In the genomic region with DNA sequence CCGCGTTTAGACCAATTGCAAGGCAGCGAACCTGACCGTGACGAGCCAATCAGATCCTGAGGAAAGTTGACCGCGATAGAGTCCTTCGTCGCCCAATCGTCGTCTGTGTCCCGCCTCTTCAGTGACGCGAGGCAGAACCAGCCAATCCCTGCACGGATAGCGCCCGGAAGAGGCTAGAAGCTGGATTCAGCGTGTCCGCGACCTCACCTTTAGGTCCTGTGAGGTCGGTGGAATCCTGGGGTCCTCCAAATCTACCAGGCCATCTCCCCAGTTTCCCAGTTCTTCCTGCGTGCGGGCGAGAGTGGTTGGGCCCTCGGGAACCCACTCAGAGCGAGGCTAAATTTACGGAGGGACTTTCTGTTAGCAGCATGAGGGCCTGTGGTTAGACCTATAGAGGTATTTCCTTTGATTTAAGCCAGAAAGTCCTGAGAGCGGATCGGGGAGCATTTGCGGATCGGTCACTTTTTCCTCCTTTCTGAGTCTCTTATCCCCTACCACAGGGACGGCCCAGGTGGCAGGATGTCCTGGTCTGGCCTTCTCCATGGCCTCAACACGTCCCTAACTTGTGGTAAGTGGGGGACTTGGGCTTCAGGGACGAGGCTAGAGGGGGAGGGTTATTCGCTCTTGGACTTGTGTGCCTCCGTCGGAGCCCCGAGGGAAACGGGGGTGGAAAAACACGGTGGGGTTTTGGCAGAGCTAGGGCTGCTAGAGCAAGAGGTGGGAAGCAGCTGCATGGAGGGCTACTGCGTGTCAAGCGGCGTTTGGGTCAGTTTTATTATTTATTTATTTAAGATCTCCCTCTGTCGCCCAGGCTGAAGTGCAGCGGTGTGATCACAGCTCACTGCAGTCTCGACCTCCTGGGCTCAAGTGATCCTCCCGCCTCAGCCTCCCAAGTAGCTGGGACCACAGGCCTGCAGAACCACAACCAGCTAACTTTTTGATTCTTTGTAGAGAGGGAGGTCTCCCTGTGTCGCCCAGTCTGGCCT, we compare ENCODE assay signal across 8 cellular contexts. TPM values are rescaled to one million over a fixed set of nuclear protein-coding genes. Genes with fewer than 3 reads are reported as not detected.
A peak's percentile ranks its signal among the peaks of the same experiment; 100 is the strongest.
DNase-seq lines count a peak whose midpoint lies in the region; ATAC-seq and TF ChIP-seq lines count a peak whose summit lies in the region.

A gene (plus strand): TSS at position 169 of the 986 bp plus-strand sequence. CDS start 351 bp downstream, at position 520.

- peaks cover 26 to 38% (median 30%) of the 10 kb centered on the region in 10 experiments for H3K4me1 ChIP-seq in BLaER1 treated with 17β-estradiol and CSF1 and Interleukin-3, amounts not matched to agents 10 nM and 100 nM
- peaks cover 0 to 37% (median 3%) of the 10 kb centered on the region in 4 donors for H3K4me1 ChIP-seq in right lobe of liver

- peak within 1 kb of the TSS; percentile 80 to 91 (median 86) for H3K4me3 ChIP-seq in BLaER1 treated with 17β-estradiol and CSF1 and Interleukin-3, amounts not matched to agents 10 nM and 100 nM
- peak within 1 kb of the TSS; percentile 74 to 86 (median 76) for H3K4me3 ChIP-seq in right lobe of liver

- H3K36me3 ChIP-seq in BLaER1 treated with 17β-estradiol and CSF1 and Interleukin-3, amounts not matched to agents 10 nM and 100 nM, result peaks cover 36 to 66% (median 53%) of the 10 kb centered on the region in 11 experiments
- peaks cover 0 to 3% (median 0%) of the 10 kb centered on the region in 4 donors for H3K36me3 ChIP-seq in right lobe of liver

- H3K9ac ChIP-seq in BLaER1 treated with 17β-estradiol and CSF1 and Interleukin-3, amounts not matched to agents 10 nM and 100 nM, result peak within 1 kb of the TSS; percentile 84 to 92 (median 88)

- DNase-seq in NCI-H510A treated with DMSO at 0.1 percent for 48 hours (lab: John Stamatoyannopoulos, UW) (peak; percentile 98), ecto neural progenitor cell (ENCODE audit: low spot score) (peak; percentile 99), right lobe of liver (peak; percentile 98 to 99 (median 98))
- peak; percentile 98 for DNase-seq in activated CD4-positive, alpha-beta T cell treated with anti-CD3 and anti-CD28 coated beads for 4 hours
- DNase-seq in stimulated activated CD4-positive, alpha-beta T cell treated with anti-CD3 and anti-CD28 coated beads, Interleukin-4, amount 100 ng/mL, for 48 hours (ENCODE audit: low read depth in 2 of 2), result peak; percentile 95 to 98

- peaks cover 17 to 40% (median 33%) of the 10 kb centered on the region in 11 experiments for H3K9me3 ChIP-seq in BLaER1 treated with 17β-estradiol and CSF1 and Interleukin-3, amounts not matched to agents 10 nM and 100 nM (replicated peaks in 1 of 11)
- no peaks in the 10 kb centered on the region for H3K9me3 ChIP-seq in right lobe of liver

- peak within 1 kb of the TSS; percentile 79 to 97 (median 94) for H3K4me2 ChIP-seq in BLaER1 treated with 17β-estradiol and CSF1 and Interleukin-3, amounts not matched to agents 10 nM and 100 nM

- peak; percentile 88 for ATAC-seq in HG03378 (IDR thresholded peaks at IDR 0.05; ENCODE audit: unreplicated experiment)
- ATAC-seq in right lobe of liver, result peak; percentile 88 to 97 (median 95)

- no peaks in the 10 kb centered on the region for H3K27me3 ChIP-seq in BLaER1 treated with 17β-estradiol and CSF1 and Interleukin-3, amounts not matched to agents 10 nM and 100 nM
- no peaks in the 10 kb centered on the region for H3K27me3 ChIP-seq in right lobe of liver

- TF ChIP-seq CTCF in right lobe of liver (IDR thresholded peaks at IDR 0.05), result no peak

- H4K20me1 ChIP-seq in BLaER1 treated with 17β-estradiol and CSF1 and Interleukin-3, amounts not matched to agents 10 nM and 100 nM, result peaks cover 0 to 50% (median 7%) of the 10 kb centered on the region in 11 experiments; a peak in 10 of 22 replicates

- TF ChIP-seq POLR2A in GM19099 (IDR thresholded peaks at IDR 0.05; ENCODE audit: extremely low read depth, insufficient read length, low read depth) (peak; percentile 93), right lobe of liver (IDR thresholded peaks at IDR 0.05) (peak; percentile 64)

- intact Hi-C loops in right lobe of liver (cut with DNase I), result no loop called here

- WGBS in right lobe of liver (ENCODE audit: insufficient coverage, low coverage, low lambda C conversion rate, missing lambda C conversion rate), result 2% methylated on average over 24 of the region's 48 CpGs

- peak within 1 kb of the TSS; percentile 70 to 92 (median 89) for H3K27ac ChIP-seq in BLaER1 treated with 17β-estradiol and CSF1 and Interleukin-3, amounts not matched to agents 10 nM and 100 nM
- H3K27ac ChIP-seq in right lobe of liver, result peak within 1 kb of the TSS; percentile 75 to 81 (median 75)

RNA-seq across cellular contexts. Expression of the gene that starts here (rescaled TPM):
- 10 to 100 TPM; 21.2 to 49.5 (median 24.0) TPM for total RNA-seq in right lobe of liver

Comparison
In these comparisons a context has a peak if more than half of its experiments do, and no peak if none do; other contexts are left out.
1. Peak in every context shown above with its lines: DNase-seq, ATAC-seq, H3K4me3 ChIP-seq and H3K27ac ChIP-seq.